ENCODE assay signal across 34 cellular contexts in the genomic region with DNA sequence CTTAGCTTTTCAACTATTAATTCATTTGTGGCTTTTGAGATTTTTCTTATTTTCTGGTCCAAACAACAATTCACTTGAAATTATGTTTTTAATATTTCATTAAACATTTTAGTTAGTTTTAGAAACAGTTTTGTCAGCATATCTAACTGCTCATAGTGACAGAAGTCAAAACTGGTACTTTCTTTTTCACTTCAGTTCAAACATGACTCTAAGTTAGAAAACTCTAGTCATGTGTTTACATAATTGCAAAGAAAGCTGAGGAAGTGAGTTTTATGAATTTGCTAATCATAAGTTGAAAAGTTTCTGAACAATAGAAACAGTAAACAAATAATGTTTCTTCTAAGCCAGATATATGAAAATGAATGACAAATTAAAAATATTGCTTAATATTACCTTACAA.
"Had no signal": no experiment of that assay in that cellular context is flagged by ENCODE, and none has a peak within 500 bp of the region (broad histone marks: within the 10 kb centered on the region; RNA-seq: fewer than 3 reads in every experiment).

No MANE protein-coding gene starts in this region.

- H3K27ac Mint-ChIP-seq: activated B cell treated with CpG ODN at 0.5 μM for 24 hours; activated CD4-positive, alpha-beta memory T cell treated with anti-CD3 and anti-CD28 coated beads for 36 hours; activated naive CD4-positive, alpha-beta T cell treated with anti-CD3 and anti-CD28 coated beads, Interleukin-2, amount 10 ng/mL, durations not matched to agents 7 days and 5 days; activated naive CD8-positive, alpha-beta T cell treated with anti-CD3 and anti-CD28 coated beads for 36 hours; T-cell had no signal

- H3K4me3 ChIP-seq: MG63, Peyer's patch, SJSA1 had no signal

- H3K4me3 Mint-ChIP-seq: activated B cell treated with CpG ODN at 0.5 μM for 24 hours; activated CD4-positive, alpha-beta memory T cell treated with anti-CD3 and anti-CD28 coated beads for 36 hours; activated naive CD4-positive, alpha-beta T cell treated with anti-CD3 and anti-CD28 coated beads, Interleukin-2, amount 10 ng/mL, durations not matched to agents 7 days and 5 days; activated naive CD8-positive, alpha-beta T cell treated with anti-CD3 and anti-CD28 coated beads for 36 hours; activated T-cell treated with anti-CD3 and anti-CD28 coated beads, Interleukin-2, amount 50 U/mL, for 4 hours; T-cell had no signal

- H3K9me3 ChIP-seq: Peyer's patch, SJSA1, SK-N-SH had no signal

- H3K27me3 Mint-ChIP-seq: activated B cell treated with CpG ODN at 0.5 μM for 24 hours; activated CD4-positive, alpha-beta memory T cell treated with anti-CD3 and anti-CD28 coated beads for 36 hours; activated naive CD4-positive, alpha-beta T cell treated with anti-CD3 and anti-CD28 coated beads, Interleukin-2, amount 10 ng/mL, durations not matched to agents 7 days and 5 days; activated naive CD8-positive, alpha-beta T cell treated with anti-CD3 and anti-CD28 coated beads for 36 hours; T-cell had no signal

- H3K27me3 ChIP-seq: brain microvascular endothelial cell, MG63, Peyer's patch, SJSA1 had no signal

- H3K36me3 ChIP-seq: brain microvascular endothelial cell, MG63, Peyer's patch, SJSA1 had no signal

- ATAC-seq: activated T-cell treated with anti-CD3 and anti-CD28 coated beads, Interleukin-2, amount 50 U/mL, for 4 hours; PC-3; T-cell had no signal

- H3K9me2 ChIP-seq: SK-N-SH had no signal

- H3K9ac ChIP-seq: SK-N-SH had no signal

- H3K4me1 ChIP-seq: Peyer's patch, SJSA1 had no signal

- H3K27ac ChIP-seq: brain microvascular endothelial cell, Peyer's patch, SJSA1, VCaP had no signal

- DNase-seq: activated B cell treated with CpG ODN at 0.5 μM for 24 hours; activated CD4-positive, alpha-beta memory T cell treated with anti-CD3 and anti-CD28 coated beads for 36 hours; activated CD4-positive, alpha-beta T cell treated with anti-CD3 and anti-CD28 coated beads for 4 hours; activated CD4-positive, alpha-beta T cell treated with anti-CD3 and anti-CD28 coated beads, Interleukin-2, amount 50 U/mL, for 1 hour; activated CD4-positive, CD25-positive, alpha-beta regulatory T cell treated with anti-CD3 and anti-CD28 coated beads, Interleukin-2, amount 50 U/mL, for 72 hours; activated CD8-positive, alpha-beta memory T cell treated with anti-CD3 and anti-CD28 coated beads, Interleukin-2, amount 50 U/mL, for 4 hours; activated effector memory CD4-positive, alpha-beta T cell treated with Interleukin-2 at 50 U/mL for 16 hours; activated naive CD4-positive, alpha-beta T cell treated with anti-CD3 and anti-CD28 coated beads, Interleukin-2, amount 10 ng/mL, durations not matched to agents 7 days and 5 days; activated naive CD8-positive, alpha-beta T cell treated with anti-CD3 and anti-CD28 coated beads for 36 hours; activated T-cell treated with anti-CD3 and anti-CD28 coated beads for 4 hours; activated T-cell treated with anti-CD3 and anti-CD28 coated beads, Interleukin-2, amount 50 U/mL, for 4 hours; amniotic stem cell; aorta; brain microvascular endothelial cell; central memory CD4-positive, alpha-beta T cell; MG63; MV-4-11; NCI-H1092; NCI-H1436 treated with DMSO at 0.1 percent for 48 hours; NCI-H1694 treated with DMSO at 0.1 percent for 48 hours; NCI-H2029; NCI-H510A; NCI-H526; NCI-H748 treated with DMSO at 0.1 percent for 48 hours; PC-3; Peyer's patch; SHP77 treated with DMSO at 0.1 percent for 48 hours; SK-N-SH; T-cell; T-helper 2 cell; T-helper 9 cell had no signal

- H3K4me1 Mint-ChIP-seq: activated B cell treated with CpG ODN at 0.5 μM for 24 hours; activated naive CD4-positive, alpha-beta T cell treated with anti-CD3 and anti-CD28 coated beads, Interleukin-2, amount 10 ng/mL, durations not matched to agents 7 days and 5 days; activated naive CD8-positive, alpha-beta T cell treated with anti-CD3 and anti-CD28 coated beads for 36 hours; T-cell had no signal

- H3K36me3 Mint-ChIP-seq: activated CD4-positive, alpha-beta memory T cell treated with anti-CD3 and anti-CD28 coated beads for 36 hours; activated naive CD4-positive, alpha-beta T cell treated with anti-CD3 and anti-CD28 coated beads, Interleukin-2, amount 10 ng/mL, durations not matched to agents 7 days and 5 days; activated naive CD8-positive, alpha-beta T cell treated with anti-CD3 and anti-CD28 coated beads for 36 hours; T-cell had no signal

- H3K4me2 ChIP-seq: SK-N-SH had no signal

- FAIRE-seq: colon had no signal
